ENCODE assay signal across 19 cellular contexts in the genomic region with DNA sequence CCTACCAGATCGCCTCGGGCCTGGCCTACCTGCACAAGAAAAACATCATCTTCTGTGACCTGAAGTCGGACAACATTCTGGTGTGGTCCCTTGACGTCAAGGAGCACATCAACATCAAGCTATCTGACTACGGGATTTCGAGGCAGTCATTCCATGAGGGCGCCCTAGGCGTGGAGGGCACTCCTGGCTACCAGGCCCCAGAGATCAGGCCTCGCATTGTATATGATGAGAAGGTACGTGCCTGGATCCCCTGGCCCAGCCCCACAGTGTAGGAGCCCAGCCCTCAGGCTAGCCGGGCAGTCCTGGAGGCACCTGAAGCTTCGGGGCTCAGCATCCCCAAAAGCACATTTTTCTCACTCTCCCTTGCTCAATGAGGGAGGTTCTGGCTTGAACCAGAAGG.
DNase-seq lines count a peak whose midpoint lies in the region; ATAC-seq and TF ChIP-seq lines count a peak whose summit lies in the region.
"Had no signal": no experiment of that assay in that cellular context is flagged by ENCODE, and none has a peak within 500 bp of the region (broad histone marks: within the 10 kb centered on the region; RNA-seq: fewer than 3 reads in every experiment).

No MANE protein-coding gene starts in this region.

- peak; percentile 21 for DNase-seq in activated CD8-positive, alpha-beta memory T cell treated with anti-CD3 and anti-CD28 coated beads, Interleukin-2, amount 10 ng/mL, durations not matched to agents 7 days and 5 days
- no peak for DNase-seq in activated CD8-positive, alpha-beta memory T cell treated with anti-CD3 and anti-CD28 coated beads, Interleukin-2, amount 50 U/mL, for 4 hours
- DNase-seq in islet precursor cell (peak; percentile 19), osteoblast (ENCODE audit: insufficient read length, low spot score, missing footprints) (peak; percentile 68), RKO (ENCODE audit: low spot score) (no peak), brain microvascular endothelial cell (no peak), KBM-7 (no peak)
- DNase-seq: GF-D8; GM23248; MV-4-11; NCI-H1417; NCI-H1930; NCI-H446; NCI-H69; NK-92 treated with Interleukin-12 subunit alpha and Interleukin-12 subunit beta, amount 100 ng/mL, for 24 hours; OCI-M1 had no signal

- in situ Hi-C loops in brain microvascular endothelial cell (cut with HindIII; ENCODE audit: low pct_ligation_motif_present, low sequenced_read_pairs) (no loop called here), KBM-7 (cut with MboI; ENCODE audit: low pct_unique_long_range_greater_than_20kb, low sequenced_read_pairs) (no loop called here)

- H3K36me3 ChIP-seq in osteoblast (ENCODE audit: insufficient read depth, low read length) (peaks cover 64% of the 10 kb centered on the region), brain microvascular endothelial cell (replicated peaks) (no peaks in the 10 kb centered on the region)

- H3K27ac ChIP-seq in osteoblast (ENCODE audit: low read depth, low read length): no peak overlapping the region
- H3K27ac ChIP-seq in brain microvascular endothelial cell: no peak overlapping the region
- H3K27ac ChIP-seq: C4-2B, GM23248, RWPE1 had no signal

- H3K9me3 ChIP-seq in osteoblast (ENCODE audit: low read depth, low read length): no peaks in the 10 kb centered on the region

- no peak for ATAC-seq in activated CD8-positive, alpha-beta memory T cell treated with anti-CD3 and anti-CD28 coated beads, Interleukin-2, amount 10 ng/mL, durations not matched to agents 7 days and 5 days
- ATAC-seq: K562 had no signal

- H2AFZ ChIP-seq in osteoblast (ENCODE audit: low read length): no peak overlapping the region
- H2AFZ ChIP-seq: GM23248 had no signal

- H3K27me3 ChIP-seq in osteoblast (ENCODE audit: insufficient read depth, low read length) (no peaks in the 10 kb centered on the region), brain microvascular endothelial cell (replicated peaks) (no peaks in the 10 kb centered on the region)

- no peaks in the 10 kb centered on the region for H3K79me2 ChIP-seq in osteoblast (ENCODE audit: insufficient read depth, low read length)

- CTCF ChIA-PET in activated CD8-positive, alpha-beta memory T cell treated with anti-CD3 and anti-CD28 coated beads, Interleukin-2, amount 10 ng/mL, durations not matched to agents 7 days and 5 days (lab: Charles Lee): interaction anchor here (1.5 kb wide), 1 partner anchor 203 kb away, joined by 4 read pairs; no protein-coding TSS in a partner anchor

- no peak overlapping the region for H3K27ac Mint-ChIP-seq in activated CD8-positive, alpha-beta memory T cell treated with anti-CD3 and anti-CD28 coated beads, Interleukin-2, amount 10 ng/mL, durations not matched to agents 7 days and 5 days

- H3K4me2 ChIP-seq in osteoblast (ENCODE audit: insufficient read depth, low read length): no peak overlapping the region

- H3K4me3 Mint-ChIP-seq in activated CD8-positive, alpha-beta memory T cell treated with anti-CD3 and anti-CD28 coated beads, Interleukin-2, amount 10 ng/mL, durations not matched to agents 7 days and 5 days: no peak overlapping the region

- H3K4me1 Mint-ChIP-seq in activated CD8-positive, alpha-beta memory T cell treated with anti-CD3 and anti-CD28 coated beads, Interleukin-2, amount 10 ng/mL, durations not matched to agents 7 days and 5 days: peaks cover under 1% of the 10 kb centered on the region

- no peak for TF ChIP-seq CTCF in osteoblast (IDR thresholded peaks at IDR 0.05; ENCODE audit: extremely low read depth, low read depth, low read length)
- TF ChIP-seq CTCF in brain microvascular endothelial cell (IDR thresholded peaks at IDR 0.05; ENCODE audit: low read depth, low read length, missing control alignments): no peak

- H3K27me3 Mint-ChIP-seq in activated CD8-positive, alpha-beta memory T cell treated with anti-CD3 and anti-CD28 coated beads, Interleukin-2, amount 10 ng/mL, durations not matched to agents 7 days and 5 days: peaks cover 10% of the 10 kb centered on the region

- no peaks in the 10 kb centered on the region for H3K4me1 ChIP-seq in osteoblast (ENCODE audit: insufficient read depth, low read length)

- H3K4me3 ChIP-seq in osteoblast (ENCODE audit: insufficient read depth, low read length) (no peak overlapping the region), brain microvascular endothelial cell (ENCODE audit: low read depth, low read length) (no peak overlapping the region)
- H3K4me3 ChIP-seq: GM23248, K562 had no signal

- H4K20me1 ChIP-seq in osteoblast (ENCODE audit: insufficient read depth, low read length): no peaks in the 10 kb centered on the region

- no peaks in the 10 kb centered on the region for H3K36me3 Mint-ChIP-seq in activated CD8-positive, alpha-beta memory T cell treated with anti-CD3 and anti-CD28 coated beads, Interleukin-2, amount 10 ng/mL, durations not matched to agents 7 days and 5 days

- H3K9me3 Mint-ChIP-seq in activated CD8-positive, alpha-beta memory T cell treated with anti-CD3 and anti-CD28 coated beads, Interleukin-2, amount 10 ng/mL, durations not matched to agents 7 days and 5 days (ENCODE audit: low read depth): no peaks in the 10 kb centered on the region

Comparison
In these comparisons a context has a peak if more than half of its experiments do, and no peak if none do; other contexts are left out.
1. DNase-seq: peak in activated CD8-positive, alpha-beta memory T cell treated with anti-CD3 and anti-CD28 coated beads, Interleukin-2, amount 10 ng/mL, durations not matched to agents 7 days and 5 days (single experiment), islet precursor cell (single experiment) and osteoblast (single experiment); none in activated CD8-positive, alpha-beta memory T cell treated with anti-CD3 and anti-CD28 coated beads, Interleukin-2, amount 50 U/mL, for 4 hours (single experiment), RKO (single experiment), brain microvascular endothelial cell (single experiment) and KBM-7 (single experiment).